8 cellular contexts compared by ENCODE assay signal in genomic region chr15:77887563-77888429, GRCh38.
DNase-seq lines count a peak whose midpoint lies in the region; ATAC-seq and TF ChIP-seq lines count a peak whose summit lies in the region.
"Not testable (repeated sequence)": the region's sequence is repeated elsewhere in the genome, so short reads cannot be mapped to it uniquely, and the experiment has no call there.

No MANE protein-coding gene starts in this region.

- CTCF ChIA-PET in activated CD8-positive, alpha-beta T cell treated with anti-CD3 and anti-CD28 coated beads, Interleukin-2, amount 10 ng/mL, durations not matched to agents 7 days and 5 days (lab: Charles Lee) = not testable (repeated sequence)

- intact Hi-C loops in heart right ventricle (cut with DNase I); sigmoid colon (cut with DNase I); tibial artery (cut with DNase I; ENCODE audit: low total_unique reads): not testable (repeated sequence)

- not testable (repeated sequence) for H3K4me3 ChIP-seq in heart right ventricle; mesodermal cell (ENCODE audit: extremely low read depth, insufficient read depth, low read length, poor library complexity, severe bottlenecking); sigmoid colon; tibial artery

- H3K9me3 Mint-ChIP-seq in HFFc6; activated CD8-positive, alpha-beta T cell treated with anti-CD3 and anti-CD28 coated beads, Interleukin-2, amount 10 ng/mL, durations not matched to agents 7 days and 5 days (ENCODE audit: insufficient read depth); chondrocyte (ENCODE audit: low read depth): not testable (repeated sequence)

- peaks cover 18% of the 10 kb centered on the region for H3K4me1 Mint-ChIP-seq in HFFc6 (ENCODE audit: low read depth)
- H3K4me1 Mint-ChIP-seq in activated CD8-positive, alpha-beta T cell treated with anti-CD3 and anti-CD28 coated beads, Interleukin-2, amount 10 ng/mL, durations not matched to agents 7 days and 5 days (ENCODE audit: low read depth) = not testable (repeated sequence)
- H3K4me1 Mint-ChIP-seq in chondrocyte (ENCODE audit: low read depth) = peaks cover 41% of the 10 kb centered on the region

- not testable (repeated sequence) for H3K36me3 Mint-ChIP-seq in HFFc6 (ENCODE audit: low read depth); activated CD8-positive, alpha-beta T cell treated with anti-CD3 and anti-CD28 coated beads, Interleukin-2, amount 10 ng/mL, durations not matched to agents 7 days and 5 days (ENCODE audit: low read depth); chondrocyte (ENCODE audit: low read depth)

- H3K4me1 ChIP-seq in heart right ventricle (peaks cover 0 to 45% (median 6%) of the 10 kb centered on the region in 9 donors), mesodermal cell (ENCODE audit: control insufficient read depth, insufficient read depth, low read length, poor library complexity, severe bottlenecking) (peaks cover 43% of the 10 kb centered on the region), tibial artery (peaks cover 10 to 86% (median 66%) of the 10 kb centered on the region in 4 donors)
- H3K4me1 ChIP-seq in sigmoid colon = not testable (repeated sequence)

- H3K4me3 Mint-ChIP-seq in HFFc6; activated CD8-positive, alpha-beta T cell treated with anti-CD3 and anti-CD28 coated beads, Interleukin-2, amount 10 ng/mL, durations not matched to agents 7 days and 5 days; chondrocyte (ENCODE audit: unreplicated experiment): not testable (repeated sequence)

- TF ChIP-seq EP300 in sigmoid colon (IDR thresholded peaks at IDR 0.05) = not testable (repeated sequence)

- TF ChIP-seq CTCF in HFFc6 (IDR thresholded peaks at IDR 0.05); chondrocyte (IDR thresholded peaks at IDR 0.05); heart right ventricle (IDR thresholded peaks at IDR 0.05); sigmoid colon (IDR thresholded peaks at IDR 0.05); tibial artery (IDR thresholded peaks at IDR 0.05): not testable (repeated sequence)

- not testable (repeated sequence) for H3K36me3 ChIP-seq in heart right ventricle; mesodermal cell (ENCODE audit: control insufficient read depth, insufficient read depth, low read length); sigmoid colon; tibial artery

- 56 to 59% methylated on average over 9 to 11 of the region's 16 CpGs for WGBS in heart right ventricle, 2 donors
- WGBS in mesodermal cell (ENCODE audit: insufficient coverage in 2 of 2), 2 experiments = 93 to 100% methylated on average over 2 of the region's 16 CpGs
- WGBS in sigmoid colon, 2 donors = 68 to 78% methylated on average over 12 to 13 of the region's 16 CpGs

- H3K27ac ChIP-seq in heart right ventricle (peak overlapping the region in 9 of 10 donors; percentile 39 to 76 (median 56)), mesodermal cell (ENCODE audit: low read depth, low read length, severe bottlenecking) (peak overlapping the region; percentile 73), sigmoid colon (peak overlapping the region in 3 of 4 donors; percentile 37 to 65 (median 47)), tibial artery (peak overlapping the region; percentile 92 to 98)

- not testable (repeated sequence) for H3K27me3 ChIP-seq in heart right ventricle, sigmoid colon, tibial artery

- H3K27me3 Mint-ChIP-seq in HFFc6 (ENCODE audit: insufficient read depth); activated CD8-positive, alpha-beta T cell treated with anti-CD3 and anti-CD28 coated beads, Interleukin-2, amount 10 ng/mL, durations not matched to agents 7 days and 5 days (ENCODE audit: low read depth); chondrocyte (ENCODE audit: low read depth): not testable (repeated sequence)

- not testable (repeated sequence) for TF ChIP-seq POLR2A in sigmoid colon (IDR thresholded peaks at IDR 0.05)

- not testable (repeated sequence) for H3K9me3 ChIP-seq in heart right ventricle; mesodermal cell (ENCODE audit: control insufficient read depth, low read length); sigmoid colon; tibial artery

- H3K27ac Mint-ChIP-seq in HFFc6 (peak overlapping the region; percentile 54; the same call in 1 of the 2 replicates), chondrocyte (ENCODE audit: unreplicated experiment) (peak overlapping the region; percentile 87)
- not testable (repeated sequence) for H3K27ac Mint-ChIP-seq in activated CD8-positive, alpha-beta T cell treated with anti-CD3 and anti-CD28 coated beads, Interleukin-2, amount 10 ng/mL, durations not matched to agents 7 days and 5 days

- POLR2A ChIA-PET in activated CD8-positive, alpha-beta T cell treated with anti-CD3 and anti-CD28 coated beads, Interleukin-2, amount 10 ng/mL, durations not matched to agents 7 days and 5 days (lab: Charles Lee) = not testable (repeated sequence)

- ATAC-seq in activated CD8-positive, alpha-beta T cell treated with anti-CD3 and anti-CD28 coated beads, Interleukin-2, amount 10 ng/mL, durations not matched to agents 7 days and 5 days = peak; percentile 25
- ATAC-seq in heart right ventricle = peak; percentile 10 to 90 (median 68)

- not testable (repeated sequence) for DNase-seq in HFFc6; activated CD8-positive, alpha-beta T cell treated with anti-CD3 and anti-CD28 coated beads, Interleukin-2, amount 10 ng/mL, durations not matched to agents 7 days and 5 days; chondrocyte (ENCODE audit: low spot score); heart right ventricle; sigmoid colon
- DNase-seq in RPMI7951 (ENCODE audit: low read depth) (peak; percentile 41), tibial artery (peak; percentile 49 to 95)
